ENCODE assay signal across 10 cellular contexts in genomic region chr22:50250249-50250554, GRCh38. TPM values are rescaled to one million over a fixed set of nuclear protein-coding genes. Genes with fewer than 3 reads are reported as not detected.
A peak's percentile ranks its signal among the peaks of the same experiment; 100 is the strongest.
DNase-seq lines count a peak whose midpoint lies in the region; ATAC-seq and TF ChIP-seq lines count a peak whose summit lies in the region.
"Had no signal": no experiment of that assay in that cellular context is flagged by ENCODE, and none has a peak within 500 bp of the region (broad histone marks: within the 10 kb centered on the region; RNA-seq: fewer than 3 reads in every experiment).

No MANE protein-coding gene starts in this region.

- H3K36me3 ChIP-seq in BLaER1 treated with 17β-estradiol and CSF1 and Interleukin-3, amounts not matched to agents 10 nM and 100 nM = peaks cover 17 to 71% (median 44%) of the 10 kb centered on the region in 11 experiments; a peak in 21 of 22 replicates
- peaks cover 10% of the 10 kb centered on the region; the same call in 1 of the 2 replicates for H3K36me3 ChIP-seq in Karpas-422 (ENCODE audit: insufficient read depth, low read length)
- H3K36me3 ChIP-seq in neural cell (ENCODE audit: insufficient read depth, low read length) = no peaks in the 10 kb centered on the region

- TF ChIP-seq RAD21 in neural cell (conservative IDR thresholded peaks at IDR 0.05) = no peak

- H3K4me3 Mint-ChIP-seq in dendritic cell treated with granulocyte-macrophage colony-stimulating factor and Interleukin-4, amounts not matched to agents 40 ng/mL and 50 ng/mL, for 4 days = peak overlapping the region; percentile 83

- H3K9me3 ChIP-seq in BLaER1 treated with 17β-estradiol and CSF1 and Interleukin-3, amounts not matched to agents 10 nM and 100 nM (replicated peaks in 1 of 11) = no peaks in the 10 kb centered on the region
- H3K9me3 ChIP-seq in Karpas-422 (ENCODE audit: low read length) (no peaks in the 10 kb centered on the region), neural cell (ENCODE audit: low read length) (no peaks in the 10 kb centered on the region)
- H3K9me3 ChIP-seq: adrenal gland had no signal

- H3K36me3 Mint-ChIP-seq in dendritic cell treated with granulocyte-macrophage colony-stimulating factor and Interleukin-4, amounts not matched to agents 40 ng/mL and 50 ng/mL, for 4 days (ENCODE audit: low read depth) = peaks cover 48% of the 10 kb centered on the region

- intact Hi-C loops in dendritic cell treated with granulocyte-macrophage colony-stimulating factor and Interleukin-4, amounts not matched to agents 40 ng/mL and 50 ng/mL, for 4 days (cut with micrococcal nuclease) = loop anchor here (5.0 kb wide), 1 partner anchor 372 kb away; no protein-coding TSS in a partner anchor

- H3K4me3 ChIP-seq in BLaER1 treated with 17β-estradiol and CSF1 and Interleukin-3, amounts not matched to agents 10 nM and 100 nM = peak overlapping the region; percentile 72 to 88 (median 82)
- H3K4me3 ChIP-seq in Karpas-422 (ENCODE audit: low read length) = peak overlapping the region; percentile 99
- H3K4me3 ChIP-seq in neural cell (ENCODE audit: low read length) = peak overlapping the region; percentile 75

- H3K4me1 Mint-ChIP-seq in dendritic cell treated with granulocyte-macrophage colony-stimulating factor and Interleukin-4, amounts not matched to agents 40 ng/mL and 50 ng/mL, for 4 days (ENCODE audit: low read depth) = peaks cover 49% of the 10 kb centered on the region

- no peak for ATAC-seq in GM19328 (IDR thresholded peaks at IDR 0.05; ENCODE audit: unreplicated experiment)

- peak overlapping the region; percentile 96 to 100 (median 98) for H3K4me2 ChIP-seq in BLaER1 treated with 17β-estradiol and CSF1 and Interleukin-3, amounts not matched to agents 10 nM and 100 nM
- peak overlapping the region; percentile 97 for H3K4me2 ChIP-seq in Karpas-422 (ENCODE audit: low read depth, low read length, poor library complexity, severe bottlenecking)
- no peak overlapping the region for H3K4me2 ChIP-seq in neural cell (ENCODE audit: low read length)

- no peak for TF ChIP-seq EP300 in neural cell (conservative IDR thresholded peaks at IDR 0.05; ENCODE audit: poor library complexity, severe bottlenecking)

- H2AFZ ChIP-seq in Karpas-422 (ENCODE audit: low read length) = no peak overlapping the region
- no peak overlapping the region for H2AFZ ChIP-seq in neural cell (ENCODE audit: low read depth, low read length)

- no peak for TF ChIP-seq CTCF in neural cell (IDR thresholded peaks at IDR 0.05; ENCODE audit: poor library complexity, severe bottlenecking)

- H3K9me2 ChIP-seq in Karpas-422 (replicated peaks; ENCODE audit: insufficient read depth, low read length) (no peaks in the 10 kb centered on the region), neural cell (ENCODE audit: insufficient read depth, low read length) (no peaks in the 10 kb centered on the region)

- no peaks in the 10 kb centered on the region for H3F3A ChIP-seq in neural cell (ENCODE audit: insufficient read depth, low read length, poor library complexity, severe bottlenecking)

- POLR2A ChIA-PET in HEK293T (lab: Yijun Ruan, JAX) = interaction anchor here (0.6 to 1.9 kb wide), 2 partner anchors 11 to 481 kb away, joined by 3 to 13 read pairs; partner anchors contain the start of gene MAPK12

- H3K9ac ChIP-seq in BLaER1 treated with 17β-estradiol and CSF1 and Interleukin-3, amounts not matched to agents 10 nM and 100 nM = peak overlapping the region; percentile 82 to 90 (median 88)
- peak overlapping the region; percentile 99 for H3K9ac ChIP-seq in Karpas-422 (ENCODE audit: low read length)
- H3K9ac ChIP-seq in neural cell (ENCODE audit: low read length) = peak overlapping the region; percentile 71

- peaks cover 5 to 89% (median 59%) of the 10 kb centered on the region in 11 experiments; a peak in 20 of 22 replicates for H4K20me1 ChIP-seq in BLaER1 treated with 17β-estradiol and CSF1 and Interleukin-3, amounts not matched to agents 10 nM and 100 nM
- H4K20me1 ChIP-seq in Karpas-422 (ENCODE audit: insufficient read depth, low read depth, low read length) (peaks cover 33% of the 10 kb centered on the region; the same call in 1 of the 2 replicates), neural cell (ENCODE audit: insufficient read depth) (no peaks in the 10 kb centered on the region)

- peak overlapping the region in 10 of 11 experiments; percentile 60 to 87 (median 82); a peak in 16 of 22 replicates for H3K27ac ChIP-seq in BLaER1 treated with 17β-estradiol and CSF1 and Interleukin-3, amounts not matched to agents 10 nM and 100 nM
- H3K27ac ChIP-seq in Karpas-422 (ENCODE audit: low read length) (peak overlapping the region; percentile 86; the same call in 1 of the 2 replicates), neural cell (ENCODE audit: low read length) (no peak overlapping the region)

- peak overlapping the region; percentile 61 for H3K27ac Mint-ChIP-seq in dendritic cell treated with granulocyte-macrophage colony-stimulating factor and Interleukin-4, amounts not matched to agents 40 ng/mL and 50 ng/mL, for 4 days

- DNase-seq in Karpas-422 (no peak), HEK293T (ENCODE audit: extremely low spot score) (no peak), AG20443 (ENCODE audit: low spot score) (no peak)
- no peak for DNase-seq in activated effector memory CD4-positive, alpha-beta T cell treated with Interleukin-2 at 50 U/mL for 16 hours
- DNase-seq: stimulated activated CD4-positive, alpha-beta T cell treated with anti-CD3 and anti-CD28 coated beads, Interleukin-1b, Interleukin-23, amount 100 ng/mL, for 48 hours had no signal

- H3K27me3 Mint-ChIP-seq in dendritic cell treated with granulocyte-macrophage colony-stimulating factor and Interleukin-4, amounts not matched to agents 40 ng/mL and 50 ng/mL, for 4 days = no peaks in the 10 kb centered on the region

- no peaks in the 10 kb centered on the region for H3K9me3 Mint-ChIP-seq in dendritic cell treated with granulocyte-macrophage colony-stimulating factor and Interleukin-4, amounts not matched to agents 40 ng/mL and 50 ng/mL, for 4 days

- H3K4me1 ChIP-seq in BLaER1 treated with 17β-estradiol and CSF1 and Interleukin-3, amounts not matched to agents 10 nM and 100 nM = peaks cover 47 to 68% (median 55%) of the 10 kb centered on the region in 10 experiments
- H3K4me1 ChIP-seq in Karpas-422 (ENCODE audit: low read length) = peaks cover 61% of the 10 kb centered on the region

- H3K27me3 ChIP-seq in BLaER1 treated with 17β-estradiol and CSF1 and Interleukin-3, amounts not matched to agents 10 nM and 100 nM = no peaks in the 10 kb centered on the region
- no peaks in the 10 kb centered on the region for H3K27me3 ChIP-seq in Karpas-422 (ENCODE audit: low read length)
- no peaks in the 10 kb centered on the region for H3K27me3 ChIP-seq in neural cell (ENCODE audit: insufficient read depth, low read depth, low read length)
- H3K27me3 ChIP-seq: adrenal gland had no signal

- CTCF ChIA-PET in HEK293T (lab: Yijun Ruan, JAX) = interaction anchor here (1.3 kb wide), 1 partner anchor 14 kb away, joined by 3 read pairs; no protein-coding TSS in a partner anchor

- H3K79me2 ChIP-seq in Karpas-422 (ENCODE audit: low read length) (peaks cover 32% of the 10 kb centered on the region), neural cell (replicated peaks; ENCODE audit: insufficient read depth, low read length) (no peaks in the 10 kb centered on the region)

TF ChIP-seq in neural cell, 6 proteins besides CTCF, POLR2A, EP300 and RAD21 (continues in another document):
- TF ChIP-seq MXI1 (conservative IDR thresholded peaks at IDR 0.05; ENCODE audit: poor library complexity, severe bottlenecking) = no peak
- no peak for TF ChIP-seq EZH2 (IDR thresholded peaks at IDR 0.05; ENCODE audit: borderline replicate concordance, insufficient read depth, low read length, poor library complexity, severe bottlenecking)
- TF ChIP-seq SMC3 (conservative IDR thresholded peaks at IDR 0.05; ENCODE audit: poor library complexity) = no peak
- TF ChIP-seq POLR2AphosphoS5 (IDR thresholded peaks at IDR 0.05) = no peak
- no peak for TF ChIP-seq TAF1 (IDR thresholded peaks at IDR 0.05; ENCODE audit: low read depth)

TF ChIP-seq in HEK293T, 16 proteins besides CTCF, POLR2A, EP300 and RAD21 (continues in another document):
- TF ChIP-seq TARDBP (IDR thresholded peaks at IDR 0.05) = no peak
- TF ChIP-seq L3MBTL2 (conservative IDR thresholded peaks at IDR 0.05) = no peak
- no peak for TF ChIP-seq LEF1 (IDR thresholded peaks at IDR 0.05; ENCODE audit: borderline replicate concordance)
- TF ChIP-seq ELF4 (IDR thresholded peaks at IDR 0.05) = no peak
- TF ChIP-seq HDGF (IDR thresholded peaks at IDR 0.05; ENCODE audit: borderline replicate concordance) = no peak
- TF ChIP-seq PKNOX1 (IDR thresholded peaks at IDR 0.05) = no peak
- no peak for TF ChIP-seq FOXA1 (IDR thresholded peaks at IDR 0.05)
- TF ChIP-seq BHLHE40 (IDR thresholded peaks at IDR 0.05; ENCODE audit: borderline replicate concordance) = no peak
- no peak for TF ChIP-seq CTBP1 (IDR thresholded peaks at IDR 0.05; ENCODE audit: borderline replicate concordance)
- no peak for TF ChIP-seq NFRKB (IDR thresholded peaks at IDR 0.05)
- no peak for TF ChIP-seq ZNF384 (IDR thresholded peaks at IDR 0.05)
- no peak for TF ChIP-seq FOXK2 (IDR thresholded peaks at IDR 0.05)
- no peak for TF ChIP-seq SP1 (IDR thresholded peaks at IDR 0.05)

RNA-seq across cellular contexts. Expression of gene HDAC10, which starts 0.9 kb away (rescaled TPM):
- total RNA-seq in Karpas-422 (2014; rRNA removed; shearing (Covaris generic); ENCODE audit: low replicate concordance) = 42.3 and 89.8 TPM in 2 replicates
- 39.1 and 40.5 TPM in 2 replicates for polyA plus RNA-seq in neural cell
- polyA minus RNA-seq in neural cell = 28.7 and 29.2 TPM in 2 replicates

RNA-seq across cellular contexts. Expression of gene TUBGCP6, which starts 5.4 kb away (rescaled TPM):
- total RNA-seq in Karpas-422 (2014; rRNA removed; shearing (Covaris generic); ENCODE audit: low replicate concordance) = 16.9 and 32.5 TPM in 2 replicates
- 74.5 and 89.1 TPM in 2 replicates for polyA plus RNA-seq in neural cell
- 58.4 and 60.8 TPM in 2 replicates for polyA minus RNA-seq in neural cell

RNA-seq across cellular contexts. Expression of gene MAPK12, which starts 11.3 kb away (rescaled TPM):
- 45.4 and 110 TPM in 2 replicates for total RNA-seq in Karpas-422 (2014; rRNA removed; shearing (Covaris generic); ENCODE audit: low replicate concordance)
- 36.7 and 53.3 TPM in 2 replicates for polyA plus RNA-seq in neural cell
- polyA minus RNA-seq in neural cell = 24.3 and 25.1 TPM in 2 replicates

RNA-seq across cellular contexts. Expression of gene MAPK11, which starts 20.0 kb away (rescaled TPM):
- 6.4 and 15.8 TPM in 2 replicates for total RNA-seq in Karpas-422 (2014; rRNA removed; shearing (Covaris generic); ENCODE audit: low replicate concordance)
- 36.3 and 55.0 TPM in 2 replicates for polyA plus RNA-seq in neural cell
- polyA minus RNA-seq in neural cell = 11.2 and 15.3 TPM in 2 replicates

RNA-seq across cellular contexts. Expression of gene SELENOO, which starts 49.4 kb away (rescaled TPM):
- 20.0 and 64.1 TPM in 2 replicates for total RNA-seq in Karpas-422 (2014; rRNA removed; shearing (Covaris generic); ENCODE audit: low replicate concordance)
- 42.0 and 54.2 TPM in 2 replicates for polyA plus RNA-seq in neural cell
- 8.5 and 9.7 TPM in 2 replicates for polyA minus RNA-seq in neural cell
